26 cellular contexts compared by ENCODE assay signal in genomic region chr1:109190189-109190588, GRCh38.
"Had no signal": no experiment of that assay in that cellular context is flagged by ENCODE, and none has a peak within 500 bp of the region (broad histone marks: within the 10 kb centered on the region; RNA-seq: fewer than 3 reads in every experiment).

No MANE protein-coding gene starts in this region.

- H3K27ac Mint-ChIP-seq: immature natural killer cell; naive thymus-derived CD4-positive, alpha-beta T cell; natural killer cell treated with Interleukin-12 subunit alpha and Interleukin-12 subunit beta and Interleukin-15 and Interleukin-18, amount 100 ng/mL, for 72 hours; stimulated activated memory B cell treated with anti-CD40 and anti-IgM and Interleukin-4, amounts not matched to agents 10 μg/mL and 1 μg/mL and 100 μg/mL, for 72 hours; stimulated activated naive CD8-positive, alpha-beta T cell treated with anti-CD3 and anti-CD28 coated beads, Interleukin-15, amount 100 ng/mL, for 72 hours had no signal

- DNase-seq: hypothalamus; immature natural killer cell; kidney; left colon; left ventricle myocardium inferior; midbrain; mucosa of descending colon; naive thymus-derived CD4-positive, alpha-beta T cell; ovary; sigmoid colon; small intestine; spleen; stimulated activated CD4-positive, alpha-beta T cell treated with anti-CD3 and anti-CD28 coated beads, Interleukin-4, amount 100 ng/mL, for 4 hours; stimulated activated CD8-positive, alpha-beta memory T cell treated with anti-CD3 and anti-CD28 coated beads, Interleukin-4, amount 100 ng/mL, for 48 hours; stimulated activated naive CD4-positive, alpha-beta T cell treated with Interleukin-2 at 50 U/mL for 16 hours; stimulated activated naive CD8-positive, alpha-beta T cell treated with anti-CD3 and anti-CD28 coated beads, Interleukin-15, amount 100 ng/mL, for 72 hours; substantia nigra; upper lobe of left lung had no signal

- H3K27ac ChIP-seq: left ventricle myocardium inferior, ovary, right atrium auricular region, sigmoid colon, spleen, tibial nerve, upper lobe of left lung, vagina had no signal

- ATAC-seq: left colon; mucosa of descending colon; naive thymus-derived CD4-positive, alpha-beta T cell; natural killer cell treated with Interleukin-12 subunit alpha and Interleukin-12 subunit beta and Interleukin-15 and Interleukin-18, amount 100 ng/mL, for 72 hours; stimulated activated memory B cell treated with anti-CD40 and anti-IgM and Interleukin-4, amounts not matched to agents 10 μg/mL and 1 μg/mL and 100 μg/mL, for 72 hours; stimulated activated naive CD8-positive, alpha-beta T cell treated with anti-CD3 and anti-CD28 coated beads, Interleukin-15, amount 100 ng/mL, for 72 hours had no signal

- H3K9me3 ChIP-seq: left ventricle myocardium inferior, mucosa of descending colon, ovary, right atrium auricular region, sigmoid colon, spleen, tibial nerve, upper lobe of left lung, vagina had no signal

- FAIRE-seq: islet of Langerhans, kidney, small intestine had no signal

- H3K27me3 ChIP-seq: ovary, right atrium auricular region, sigmoid colon, spleen, tibial nerve, upper lobe of left lung, vagina had no signal

- H3K4me3 Mint-ChIP-seq: immature natural killer cell; naive thymus-derived CD4-positive, alpha-beta T cell; natural killer cell treated with Interleukin-12 subunit alpha and Interleukin-12 subunit beta and Interleukin-15 and Interleukin-18, amount 100 ng/mL, for 72 hours; stimulated activated memory B cell treated with anti-CD40 and anti-IgM and Interleukin-4, amounts not matched to agents 10 μg/mL and 1 μg/mL and 100 μg/mL, for 72 hours; stimulated activated naive CD8-positive, alpha-beta T cell treated with anti-CD3 and anti-CD28 coated beads, Interleukin-15, amount 100 ng/mL, for 72 hours had no signal

- H3K4me1 Mint-ChIP-seq: immature natural killer cell; stimulated activated naive CD8-positive, alpha-beta T cell treated with anti-CD3 and anti-CD28 coated beads, Interleukin-15, amount 100 ng/mL, for 72 hours had no signal

- H3K4me3 ChIP-seq: left ventricle myocardium inferior, lung, mucosa of descending colon, ovary, right atrium auricular region, sigmoid colon, spleen, tibial nerve, upper lobe of left lung, vagina had no signal

- H3K9me3 Mint-ChIP-seq: immature natural killer cell; naive thymus-derived CD4-positive, alpha-beta T cell; natural killer cell treated with Interleukin-12 subunit alpha and Interleukin-12 subunit beta and Interleukin-15 and Interleukin-18, amount 100 ng/mL, for 72 hours; stimulated activated memory B cell treated with anti-CD40 and anti-IgM and Interleukin-4, amounts not matched to agents 10 μg/mL and 1 μg/mL and 100 μg/mL, for 72 hours; stimulated activated naive CD8-positive, alpha-beta T cell treated with anti-CD3 and anti-CD28 coated beads, Interleukin-15, amount 100 ng/mL, for 72 hours had no signal

- H3K36me3 ChIP-seq: left ventricle myocardium inferior, ovary, right atrium auricular region, sigmoid colon, spleen, tibial nerve, upper lobe of left lung, vagina had no signal

- H3K27me3 Mint-ChIP-seq: naive thymus-derived CD4-positive, alpha-beta T cell; progenitor cell of endocrine pancreas; stimulated activated naive CD8-positive, alpha-beta T cell treated with anti-CD3 and anti-CD28 coated beads, Interleukin-15, amount 100 ng/mL, for 72 hours had no signal

- H3K36me3 Mint-ChIP-seq: natural killer cell treated with Interleukin-12 subunit alpha and Interleukin-12 subunit beta and Interleukin-15 and Interleukin-18, amount 100 ng/mL, for 72 hours; stimulated activated memory B cell treated with anti-CD40 and anti-IgM and Interleukin-4, amounts not matched to agents 10 μg/mL and 1 μg/mL and 100 μg/mL, for 72 hours had no signal
